Comparison of ENCODE assay signal across 8 cellular contexts in genomic region chr5:142548739-142549275, GRCh38.
A peak's percentile ranks its signal among the peaks of the same experiment; 100 is the strongest.
DNase-seq lines count a peak whose midpoint lies in the region; ATAC-seq, FAIRE-seq and TF ChIP-seq lines count a peak whose summit lies in the region.

No MANE protein-coding gene starts in this region.

- CTCF ChIA-PET in H1 (lab: Charles Lee; ENCODE audit: partially characterized antibody), result interaction anchor here (0.6 to 13.2 kb wide), 69 partner anchors 9 to 500 kb away, joined by 3 to 191 read pairs (median 4); partner anchors contain the start of gene SPRY4

- WGBS in H1 (ENCODE audit: extremely low coverage in 1 of 2, insufficient coverage in 1 of 2, insufficient read length in 1 of 2, insufficient replicate concordance in 2 of 2, low coverage in 1 of 2, low lambda C conversion rate in 2 of 2, missing lambda C conversion rate in 1 of 2), 2 experiments, result 7% methylated on average over 5 of the region's 5 CpGs; no CpG with 5 or more reads in 1 of the 2 experiments
- 19 to 42% methylated on average over 5 of the region's 5 CpGs for WGBS in lung, 2 donors
- WGBS in suprapubic skin, result 23% methylated on average over 5 of the region's 5 CpGs

- TF ChIP-seq EP300 in H1 (IDR thresholded peaks at IDR 0.05; ENCODE audit: borderline replicate concordance in 1 of 2, low read depth in 2 of 2, low read length in 2 of 2), result peak in 1 of 2 experiments; percentile 30; a peak in 1 of 3 replicates
- no peak for TF ChIP-seq EP300 in suprapubic skin (IDR thresholded peaks at IDR 0.05)

- H3K56ac ChIP-seq in H1 (replicated peaks; ENCODE audit: insufficient read length, low read depth, low read length), result no peak overlapping the region

- no peak overlapping the region for H2AFZ ChIP-seq in H1 (ENCODE audit: low read length)

- H3K9me3 ChIP-seq in H1 (ENCODE audit: insufficient read depth in 2 of 2, low read depth in 1 of 2, low read length in 1 of 2) (no peaks in the 10 kb centered on the region), lung (ENCODE audit: control insufficient read depth in 2 of 2, insufficient read depth in 1 of 2, low read length in 1 of 2) (no peaks in the 10 kb centered on the region), suprapubic skin (no peaks in the 10 kb centered on the region)

- TF ChIP-seq CTCF in C4-2B (conservative IDR thresholded peaks at IDR 0.05), result peak; percentile 97
- peak; percentile 31 to 98 (median 94) for TF ChIP-seq CTCF in H1 (IDR thresholded peaks at IDR 0.05; ENCODE audit: control extremely low read depth in 1 of 3, insufficient read depth in 1 of 3, low read depth in 1 of 3, low read length in 3 of 3)
- TF ChIP-seq CTCF in lung (IDR thresholded peaks at IDR 0.05; ENCODE audit: control extremely low read depth, extremely low read depth), result peak; percentile 50
- peak; percentile 68 to 78 for TF ChIP-seq CTCF in suprapubic skin (IDR thresholded peaks at IDR 0.05)

- TF ChIP-seq RAD21 in H1 (IDR thresholded peaks at IDR 0.05 in 1 of 2, conservative IDR thresholded peaks at IDR 0.05 in 1 of 2; ENCODE audit: low read depth in 2 of 2, low read length in 2 of 2), result peak; percentile 99

- H4K91ac ChIP-seq in H1 (replicated peaks; ENCODE audit: insufficient read length, low read length), result peak overlapping the region; percentile 67

- no peaks in the 10 kb centered on the region for H3K36me3 ChIP-seq in H1 (ENCODE audit: control insufficient read depth in 2 of 4, insufficient read depth in 4 of 4, low read length in 3 of 4)
- H3K36me3 ChIP-seq in lung (ENCODE audit: control insufficient read depth in 2 of 2, insufficient read depth in 2 of 2, low read length in 2 of 2), result no peaks in the 10 kb centered on the region
- H3K36me3 ChIP-seq in suprapubic skin, result no peaks in the 10 kb centered on the region

- peak overlapping the region; percentile 57 for H2BK120ac ChIP-seq in H1 (replicated peaks; ENCODE audit: low read depth, low read length)

- H2BK5ac ChIP-seq in H1 (ENCODE audit: low read depth, low read length), result peak overlapping the region; percentile 63; the same call in 1 of the 2 replicates

- peaks cover 2% of the 10 kb centered on the region; the same call in 1 of the 2 replicates for H3K23me2 ChIP-seq in H1 (ENCODE audit: low read depth, low read length)

- H2BK12ac ChIP-seq in H1 (ENCODE audit: low read depth, low read length), result 0 out of 2 replicates have a peak overlapping the region, but pooled peaks have one; percentile 28

- no peak overlapping the region for H4K5ac ChIP-seq in H1 (ENCODE audit: insufficient read length, low read depth, low read length)

- H3K4me2 ChIP-seq in H1 (ENCODE audit: insufficient read depth in 1 of 2, low read depth in 2 of 2, low read length in 2 of 2), result peak overlapping the region in 1 of 2 experiments; percentile 12; a peak in 1 of 4 replicates

- no peak overlapping the region for H3K27ac ChIP-seq in C4-2B
- H3K27ac ChIP-seq in H1 (ENCODE audit: low read depth, low read length), result no peak overlapping the region
- H3K27ac ChIP-seq in lung (ENCODE audit: low read depth in 1 of 2, low read length in 1 of 2), result peak overlapping the region in 1 of 2 donors; percentile 14
- H3K27ac ChIP-seq in suprapubic skin, result no peak overlapping the region

- no peak overlapping the region for H3K4ac ChIP-seq in H1 (replicated peaks; ENCODE audit: insufficient read length, low read depth, low read length)

- H3K4me3 ChIP-seq in H1 (ENCODE audit: extremely low read depth in 1 of 4, insufficient read depth in 2 of 4, low read depth in 3 of 4, low read length in 4 of 4) (no peak overlapping the region), lung (no peak overlapping the region), suprapubic skin (no peak overlapping the region)

- H4K8ac ChIP-seq in H1 (ENCODE audit: extremely low read depth, insufficient read depth, low read length), result no peak overlapping the region

- no peak overlapping the region for H2BK20ac ChIP-seq in H1 (ENCODE audit: low read length)

- H3K14ac ChIP-seq in H1 (ENCODE audit: insufficient read length), result no peak overlapping the region

- DNase-seq in NCI-H2171 (lab: John Stamatoyannopoulos, UW), result peak; percentile 45
- peak; percentile 16 for DNase-seq in UCSD-AML1 (lab: John Stamatoyannopoulos, UW; ENCODE audit: unreplicated experiment)
- peak; percentile 73 to 78 for DNase-seq in H1 (ENCODE audit: low read depth in 1 of 2, low spot score in 2 of 2)
- peak; percentile 62 for DNase-seq in lung (ENCODE audit: low spot score)
- no peak for DNase-seq in suprapubic skin (ENCODE audit: low spot score in 2 of 2)

- no peaks in the 10 kb centered on the region for H3K79me2 ChIP-seq in H1 (ENCODE audit: control insufficient read depth in 1 of 2, insufficient read depth in 2 of 2, low read length in 2 of 2)

- peaks cover 0 to 8% (median 5%) of the 10 kb centered on the region in 4 experiments; a peak in 6 of 7 replicates for H3K4me1 ChIP-seq in H1 (replicated peaks in 1 of 4; ENCODE audit: control insufficient read depth in 3 of 4, insufficient read depth in 4 of 4, low read length in 3 of 4)
- H3K4me1 ChIP-seq in lung (ENCODE audit: control insufficient read depth in 2 of 2, insufficient read depth in 2 of 2, low read length in 2 of 2), result peaks cover 10 to 11% of the 10 kb centered on the region in 2 donors
- H3K4me1 ChIP-seq in suprapubic skin, result peaks cover 10% of the 10 kb centered on the region

- no peak overlapping the region for H3K23ac ChIP-seq in H1 (ENCODE audit: insufficient read length)

- 0 out of 2 replicates have a peak overlapping the region, but pooled peaks have one; percentile 7 for H2AK5ac ChIP-seq in H1 (ENCODE audit: low read depth, low read length)

- ATAC-seq in GM21360 (IDR thresholded peaks at IDR 0.05; ENCODE audit: unreplicated experiment), result peak; percentile 75
- peak; percentile 87 for ATAC-seq in lung (ENCODE audit: insufficient read depth, low FRiP score)
- ATAC-seq in HG03378 (IDR thresholded peaks at IDR 0.05; ENCODE audit: unreplicated experiment), result no peak

- H3K27me3 ChIP-seq in H1 (replicated peaks in 1 of 4; ENCODE audit: control insufficient read depth in 3 of 4, extremely low read depth in 1 of 4, insufficient read depth in 3 of 4, low read length in 3 of 4) (no peaks in the 10 kb centered on the region), lung (ENCODE audit: control insufficient read depth, insufficient read depth) (no peaks in the 10 kb centered on the region), suprapubic skin (peaks cover 10% of the 10 kb centered on the region)

- no peak overlapping the region for H3K9ac ChIP-seq in H1 (replicated peaks in 1 of 4; ENCODE audit: extremely low read depth in 1 of 4, low read depth in 3 of 4, low read length in 3 of 4)

- no peak overlapping the region for H3K18ac ChIP-seq in H1 (ENCODE audit: extremely low read depth, low read length)

- no peaks in the 10 kb centered on the region for H4K20me1 ChIP-seq in H1 (replicated peaks in 1 of 2; ENCODE audit: control insufficient read depth in 1 of 2, insufficient read depth in 2 of 2, low read length in 2 of 2)

- TF ChIP-seq POLR2A in H1 (IDR thresholded peaks at IDR 0.05; ENCODE audit: control extremely low read depth in 1 of 2, low read depth in 2 of 2, low read length in 2 of 2), result no peak
- TF ChIP-seq POLR2A in suprapubic skin (IDR thresholded peaks at IDR 0.05), result no peak

- POLR2A ChIA-PET in H1 (lab: Charles Lee; ENCODE audit: partially characterized antibody), result interaction anchor here (1.1 to 6.0 kb wide), 3 partner anchors 192 to 226 kb away, joined by 4 to 40 read pairs (median 5); partner anchors contain the start of gene SPRY4

- H3K79me1 ChIP-seq in H1 (ENCODE audit: low read depth, low read length), result no peaks in the 10 kb centered on the region

- FAIRE-seq in H1 (lab: Jason Lieb, UNC), result peak; percentile 79

- no peak overlapping the region for H2BK15ac ChIP-seq in H1 (ENCODE audit: low read length)

TF ChIP-seq in H1, 55 proteins besides CTCF, POLR2A, EP300 and RAD21 (continues in another document):
- no peak for TF ChIP-seq KDM5A (IDR thresholded peaks at IDR 0.05; ENCODE audit: low read length)
- TF ChIP-seq SP1 (IDR thresholded peaks at IDR 0.05; ENCODE audit: low read depth, low read length), result no peak
- TF ChIP-seq CREB1 (IDR thresholded peaks at IDR 0.05), result 0 out of 2 replicates have a peak, but pooled peaks have one; percentile 21
- no peak for TF ChIP-seq POU5F1 (IDR thresholded peaks at IDR 0.05; ENCODE audit: low read depth, low read length)
- no peak for TF ChIP-seq RXRA (IDR thresholded peaks at IDR 0.05; ENCODE audit: insufficient read depth, low read depth, low read length)
- no peak for TF ChIP-seq RBBP5 (IDR thresholded peaks at IDR 0.05; ENCODE audit: borderline replicate concordance, low read depth, low read length)
- TF ChIP-seq BRCA1 (IDR thresholded peaks at IDR 0.05; ENCODE audit: low read depth, low read length), result no peak
- peak; percentile 36 for TF ChIP-seq TAF7 (optimal IDR thresholded peaks at IDR 0.05; ENCODE audit: borderline replicate concordance, low read depth, low read length)
- no peak for TF ChIP-seq CHD1 (IDR thresholded peaks at IDR 0.05; ENCODE audit: low read depth, low read length)
- no peak for TF ChIP-seq EGR1 (IDR thresholded peaks at IDR 0.05; ENCODE audit: borderline replicate concordance, low read depth, low read length)
- TF ChIP-seq HDAC2 (IDR thresholded peaks at IDR 0.05; ENCODE audit: borderline replicate concordance in 1 of 2, low read depth in 2 of 2, low read length in 2 of 2), result no peak
- no peak for TF ChIP-seq SIX5 (IDR thresholded peaks at IDR 0.05; ENCODE audit: low read depth, low read length)
- no peak for TF ChIP-seq GABPA (IDR thresholded peaks at IDR 0.05; ENCODE audit: borderline replicate concordance, insufficient read depth, low read length)
- peak; percentile 41 for TF ChIP-seq ASH2L (IDR thresholded peaks at IDR 0.05; ENCODE audit: low read length)
- TF ChIP-seq GTF2F1 (IDR thresholded peaks at IDR 0.05; ENCODE audit: borderline replicate concordance, low read depth, low read length), result no peak
- TF ChIP-seq TBP (IDR thresholded peaks at IDR 0.05; ENCODE audit: low read depth, low read length), result no peak
- no peak for TF ChIP-seq TAF1 (IDR thresholded peaks at IDR 0.05; ENCODE audit: low read depth, low read length)
- TF ChIP-seq EZH2 (IDR thresholded peaks at IDR 0.05; ENCODE audit: low read depth, low read length, severe bottlenecking), result no peak
- TF ChIP-seq ATF3 (IDR thresholded peaks at IDR 0.05; ENCODE audit: insufficient read depth, low read depth, low read length), result peak; percentile 20; the same call in 1 of the 2 replicates
- TF ChIP-seq CEBPB (IDR thresholded peaks at IDR 0.05; ENCODE audit: low read depth, low read length), result 0 out of 2 replicates have a peak, but pooled peaks have one; percentile 11
- TF ChIP-seq YY1 (IDR thresholded peaks at IDR 0.05; ENCODE audit: low read depth, low read length), result peak; percentile 38

Comparison
In these comparisons a context has a peak if more than half of its experiments do, and no peak if none do; other contexts are left out.
1. DNase-seq: peak in NCI-H2171 (single experiment), UCSD-AML1 (single experiment), H1 (2 of 2) and lung (single experiment); none in suprapubic skin (0 of 2).
2. Peak in every context shown above with its lines, with median percentiles within 50 percentile points of each other: CTCF ChIP-seq.